In the genomic region with DNA sequence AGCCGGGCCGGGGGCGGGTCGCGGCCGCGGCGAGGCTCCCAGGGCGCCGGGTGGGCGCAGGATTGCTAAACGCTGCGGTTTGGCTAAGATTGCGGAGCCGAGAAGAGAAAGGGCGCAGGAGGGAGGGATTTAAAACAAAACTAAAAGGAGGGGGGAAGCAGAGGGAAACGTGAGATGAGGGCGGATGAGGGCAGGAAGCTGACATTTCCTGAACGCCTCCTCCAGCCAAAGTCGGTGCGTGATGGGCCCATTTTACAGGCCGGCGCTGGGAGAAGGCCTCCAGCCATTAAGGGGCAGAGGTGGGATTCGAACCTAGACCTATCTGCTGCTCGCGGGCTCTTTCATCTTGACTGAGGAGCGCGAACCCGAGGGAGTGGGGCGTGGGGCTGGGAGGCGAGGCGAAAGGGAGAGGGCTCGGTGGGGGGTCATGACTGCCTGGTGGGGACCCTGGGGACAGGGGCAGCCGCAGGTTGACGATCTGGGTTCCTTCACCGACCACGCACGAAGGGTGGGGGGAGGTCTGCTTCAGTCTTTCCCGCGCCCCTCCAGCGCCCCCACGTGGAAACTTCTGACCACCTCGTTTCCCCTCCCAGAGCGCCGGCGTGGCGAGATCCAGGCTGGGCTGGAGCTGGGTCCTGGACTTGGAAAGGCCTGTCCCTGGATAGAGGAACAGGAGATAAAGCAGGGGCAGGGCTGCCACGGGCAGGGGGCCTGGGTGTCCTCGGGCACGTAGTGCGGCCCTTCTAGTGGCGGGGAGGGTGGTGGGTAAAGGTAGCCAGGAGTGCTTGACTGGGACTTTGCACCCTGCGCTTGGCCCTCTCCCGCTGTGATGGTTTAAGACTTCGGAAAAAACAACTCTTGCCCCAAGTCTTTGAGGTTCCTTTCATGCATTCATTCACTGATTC, we compare ENCODE assay signal across 8 cellular contexts. TPM values are rescaled to one million over a fixed set of nuclear protein-coding genes. Genes with fewer than 3 reads are reported as not detected.
A peak's percentile ranks its signal among the peaks of the same experiment; 100 is the strongest.
DNase-seq lines count a peak whose midpoint lies in the region; ATAC-seq lines count a peak whose summit lies in the region.

No MANE protein-coding gene starts in this region.

- ATAC-seq in esophagus mucosa = peak; percentile 46
- ATAC-seq in HG03460 (IDR thresholded peaks at IDR 0.05; ENCODE audit: unreplicated experiment) = no peak

- DNase-seq in NCI-H2107 treated with DMSO at 0.1 percent for 48 hours (lab: John Stamatoyannopoulos, UW; ENCODE audit: unreplicated experiment) = peak; percentile 9
- no peak for DNase-seq in NCI-H2107 (lab: John Stamatoyannopoulos, UW)
- DNase-seq in NOMO-1 treated with dmso at 0.1 percent for 144 hours (lab: John Stamatoyannopoulos, UW; ENCODE audit: unreplicated experiment) = peak; percentile 42
- peak; percentile 49 for DNase-seq in activated T-cell treated with anti-CD3 and anti-CD28 coated beads for 24 hours (ENCODE audit: low read depth)
- DNase-seq in myocyte (ENCODE audit: low read depth) = peak; percentile 78
- DNase-seq in stimulated activated CD8-positive, alpha-beta memory T cell treated with anti-CD3 and anti-CD28 coated beads, Interleukin-7, amount 100 ng/mL, for 1 hour (ENCODE audit: low read depth in 2 of 2) = peak; percentile 33 to 46

RNA-seq across cellular contexts. Expression of gene TAC4, which starts 3.8 kb away (rescaled TPM):
- not detected for total RNA-seq in esophagus mucosa
- not detected in 2 replicates for total RNA-seq in myocyte
- 0.21 TPM for polyA plus RNA-seq in myocyte (2012)
